1 cellular context compared by ENCODE assay signal in genomic region chr14:81613341-81614045, GRCh38.
TF ChIP-seq lines count a peak whose summit lies in the region.

No MANE protein-coding gene starts in this region.

TF ChIP-seq in GM23338, 12 proteins besides CTCF, POLR2A, EP300 and RAD21 (continued from another document):
- TF ChIP-seq ETS1 (IDR thresholded peaks at IDR 0.05) (no peak), CREB1 (CRISPR knock-in tag; IDR thresholded peaks at IDR 0.05; ENCODE audit: low read depth) (no peak), POLR2AphosphoS5 (IDR thresholded peaks at IDR 0.05; ENCODE audit: low read depth) (no peak), NANOG (IDR thresholded peaks at IDR 0.05; ENCODE audit: borderline replicate concordance) (no peak), ZNF114 (CRISPR knock-in tag; IDR thresholded peaks at IDR 0.05) (no peak), EZH2 (IDR thresholded peaks at IDR 0.05; ENCODE audit: low read depth, unreplicated experiment) (no peak), ZNF331 (CRISPR knock-in tag; IDR thresholded peaks at IDR 0.05; ENCODE audit: low read depth) (no peak), JUNB (IDR thresholded peaks at IDR 0.05; ENCODE audit: unreplicated experiment) (no peak), EZH2phosphoT487 (IDR thresholded peaks at IDR 0.05; ENCODE audit: unreplicated experiment) (no peak), ZNF462 (CRISPR knock-in tag; IDR thresholded peaks at IDR 0.05) (no peak)
